In the genomic region with DNA sequence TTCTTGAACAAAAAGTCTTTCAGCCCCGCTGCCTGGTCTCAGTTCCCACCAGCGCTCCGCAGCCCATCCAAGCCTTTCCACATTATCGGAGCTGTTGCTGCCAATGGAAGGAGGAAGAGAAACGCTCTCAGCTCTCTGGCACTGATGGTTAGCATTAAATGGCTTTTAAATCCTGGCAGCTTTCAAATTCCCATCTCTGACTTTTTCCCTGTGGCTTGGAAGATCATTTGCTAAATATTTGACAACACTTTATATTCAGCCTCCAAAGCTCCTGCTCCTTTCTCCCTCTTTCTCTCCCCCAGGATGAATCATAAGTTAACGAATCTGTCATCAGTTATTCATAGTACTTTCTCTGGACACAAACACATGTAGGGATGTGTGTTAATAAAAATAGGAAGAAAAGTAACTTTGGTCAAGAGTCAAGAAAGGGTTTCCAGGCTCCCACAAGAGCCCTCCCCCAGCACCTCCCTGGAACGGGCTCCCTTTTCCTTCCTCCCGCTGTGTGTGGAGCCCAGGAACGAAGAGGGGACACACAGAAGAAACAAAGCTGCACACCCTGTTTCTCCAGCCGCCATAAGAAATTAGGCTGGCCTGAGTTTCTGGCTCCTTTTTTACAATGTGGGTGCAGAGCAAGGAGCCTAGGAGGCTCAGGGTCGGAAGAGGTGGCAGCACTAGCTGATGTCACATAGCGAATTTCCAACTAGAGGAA, we compare ENCODE assay signal across 14 cellular contexts. TPM values are rescaled to one million over a fixed set of nuclear protein-coding genes. Genes with fewer than 3 reads are reported as not detected.
A peak's percentile ranks its signal among the peaks of the same experiment; 100 is the strongest.
DNase-seq lines count a peak whose midpoint lies in the region; ATAC-seq, FAIRE-seq and TF ChIP-seq lines count a peak whose summit lies in the region.
"Had no signal": no experiment of that assay in that cellular context is flagged by ENCODE, and none has a peak within 500 bp of the region (broad histone marks: within the 10 kb centered on the region; RNA-seq: fewer than 3 reads in every experiment).

No MANE protein-coding gene starts in this region.

- FAIRE-seq in D721Med (lab: Jason Lieb, UNC): no peak

- intact Hi-C loops in stomach (cut with DNase I; ENCODE audit: low total_unique reads): no loop called here

- no peaks in the 10 kb centered on the region for H3K36me3 Mint-ChIP-seq in type B pancreatic cell
- H3K36me3 Mint-ChIP-seq: CD8-positive, alpha-beta memory T cell had no signal

- no peaks in the 10 kb centered on the region for H3K9me3 ChIP-seq in adipocyte (ENCODE audit: control insufficient read depth, low read length)
- H3K9me3 ChIP-seq in right atrium auricular region: no peaks in the 10 kb centered on the region
- H3K9me3 ChIP-seq in stomach: no peaks in the 10 kb centered on the region
- no peaks in the 10 kb centered on the region for H3K9me3 ChIP-seq in tibial nerve

- H3K36me3 ChIP-seq in adipocyte (ENCODE audit: control insufficient read depth, insufficient read depth, low read length, severe bottlenecking) (peaks cover 35% of the 10 kb centered on the region), right atrium auricular region (peaks cover 6% of the 10 kb centered on the region), stomach (peaks cover 0 to 17% (median 0%) of the 10 kb centered on the region in 4 donors), tibial nerve (peaks cover 0 to 4% (median 0%) of the 10 kb centered on the region in 3 donors)

- H3K4me1 Mint-ChIP-seq in type B pancreatic cell (ENCODE audit: unreplicated experiment): peaks cover 4% of the 10 kb centered on the region
- H3K4me1 Mint-ChIP-seq: CD8-positive, alpha-beta memory T cell had no signal

- H3K27me3 Mint-ChIP-seq in type B pancreatic cell: peaks cover 4% of the 10 kb centered on the region

- no peak for TF ChIP-seq CTCF in right atrium auricular region (IDR thresholded peaks at IDR 0.05)
- no peak for TF ChIP-seq CTCF in stomach (IDR thresholded peaks at IDR 0.05)
- no peak for TF ChIP-seq CTCF in tibial nerve (IDR thresholded peaks at IDR 0.05)
- TF ChIP-seq CTCF in D721Med (IDR thresholded peaks at IDR 0.05; ENCODE audit: insufficient read depth, missing control alignments): no peak
- TF ChIP-seq CTCF in type B pancreatic cell (conservative IDR thresholded peaks at IDR 0.05): no peak

- no peak for ATAC-seq in activated CD4-positive, CD25-positive, alpha-beta regulatory T cell treated with anti-CD3 and anti-CD28 coated beads, Interleukin-2, amount 50 U/mL, for 24 hours
- ATAC-seq: activated T-cell treated with anti-CD3 and anti-CD28 coated beads, Interleukin-2, amount 50 U/mL, for 4 hours; stimulated activated naive CD8-positive, alpha-beta T cell treated with anti-CD3 and anti-CD28 coated beads, Interleukin-15, Interleukin-2, amounts not matched to agents 100 U/mL and 50 U/mL, for 24 hours had no signal

- TF ChIP-seq POLR2A in stomach (IDR thresholded peaks at IDR 0.05) (no peak), tibial nerve (IDR thresholded peaks at IDR 0.05) (no peak)

- H3K27ac ChIP-seq in right atrium auricular region: peak overlapping the region; percentile 14 to 56
- H3K27ac ChIP-seq in stomach: peak overlapping the region in 4 of 5 donors; percentile 44 to 55 (median 50)
- H3K27ac ChIP-seq in tibial nerve: peak overlapping the region in 2 of 4 donors; percentile 29 to 73

- TF ChIP-seq EP300 in stomach (IDR thresholded peaks at IDR 0.05): no peak
- no peak for TF ChIP-seq EP300 in tibial nerve (IDR thresholded peaks at IDR 0.05)

- H3K27me3 ChIP-seq in adipocyte (replicated peaks; ENCODE audit: control insufficient read depth, insufficient read depth, low read length) (no peaks in the 10 kb centered on the region), right atrium auricular region (no peaks in the 10 kb centered on the region), stomach (no peaks in the 10 kb centered on the region), tibial nerve (no peaks in the 10 kb centered on the region)

- no peak overlapping the region for H3K27ac Mint-ChIP-seq in type B pancreatic cell
- H3K27ac Mint-ChIP-seq: CD8-positive, alpha-beta memory T cell had no signal

- peak; percentile 51 for DNase-seq in EL
- peak; percentile 35 for DNase-seq in adipocyte (ENCODE audit: low read depth)
- peak; percentile 61 for DNase-seq in right atrium auricular region (ENCODE audit: low spot score)
- DNase-seq in stomach: no peak
- no peak for DNase-seq in tibial nerve (ENCODE audit: low spot score in 2 of 2)
- DNase-seq in D721Med (ENCODE audit: insufficient read length, low spot score): no peak
- no peak for DNase-seq in type B pancreatic cell (ENCODE audit: extremely low spot score, unreplicated experiment)
- DNase-seq: activated T-cell treated with anti-CD3 and anti-CD28 coated beads, Interleukin-2, amount 50 U/mL, for 4 hours; CD8-positive, alpha-beta memory T cell; midbrain; posterior cingulate gyrus; stimulated activated CD4-positive, alpha-beta T cell treated with anti-CD3 and anti-CD28 coated beads, Interleukin-4, amount 100 ng/mL, for 24 hours; stimulated activated naive CD8-positive, alpha-beta T cell treated with anti-CD3 and anti-CD28 coated beads, Interleukin-15, Interleukin-2, amounts not matched to agents 100 U/mL and 50 U/mL, for 24 hours had no signal

- WGBS in stomach, 5 donors: 69 to 88% (median 74%) methylated on average over 12 of the region's 12 CpGs
- WGBS in tibial nerve, 2 donors: 51 to 62% methylated on average over 12 of the region's 12 CpGs

- H3K4me1 ChIP-seq in adipocyte (ENCODE audit: control insufficient read depth, insufficient read depth, low read length) (peaks cover 50% of the 10 kb centered on the region), right atrium auricular region (peaks cover 0 to 23% of the 10 kb centered on the region in 2 donors), stomach (peaks cover 0 to 11% (median 8%) of the 10 kb centered on the region in 4 donors), tibial nerve (peaks cover 0 to 16% (median 0%) of the 10 kb centered on the region in 4 donors)

- H3K9me3 Mint-ChIP-seq in type B pancreatic cell: no peaks in the 10 kb centered on the region
- H3K9me3 Mint-ChIP-seq: activated T-cell treated with anti-CD3 and anti-CD28 coated beads, Interleukin-2, amount 50 U/mL, for 4 hours; CD8-positive, alpha-beta memory T cell had no signal

- H3K4me3 ChIP-seq in adipocyte (ENCODE audit: low read length): peak overlapping the region; percentile 70
- H3K4me3 ChIP-seq in right atrium auricular region: no peak overlapping the region
- H3K4me3 ChIP-seq in stomach: no peak overlapping the region
- H3K4me3 ChIP-seq in tibial nerve: no peak overlapping the region

- H3K4me3 Mint-ChIP-seq in type B pancreatic cell: no peak overlapping the region
- H3K4me3 Mint-ChIP-seq: activated T-cell treated with anti-CD3 and anti-CD28 coated beads, Interleukin-2, amount 50 U/mL, for 4 hours; CD8-positive, alpha-beta memory T cell had no signal

- peak overlapping the region; percentile 76 for H3K9ac ChIP-seq in adipocyte (ENCODE audit: low read length)

RNA-seq across cellular contexts. Expression of gene TSEN2, which starts 47.6 kb away (rescaled TPM):
- 10 to 100 TPM; 12.8 to 12.9 TPM for total RNA-seq in right atrium auricular region
- 10 to 100 TPM; 12.9 to 43.0 (median 33.9) TPM for total RNA-seq in stomach
- 10 to 100 TPM; 10.7 to 16.8 (median 11.0) TPM for polyA plus RNA-seq in stomach
- 10 to 100 TPM; 31.8 to 40.2 (median 35.2) TPM for total RNA-seq in tibial nerve
- total RNA-seq in type B pancreatic cell (ENCODE audit: low replicate concordance): 15.5 and 27.7 TPM in 2 replicates

Comparison
In these comparisons a context has a peak if more than half of its experiments do, and no peak if none do; other contexts are left out.
1. DNase-seq: peak in EL (single experiment), adipocyte (single experiment) and right atrium auricular region (single experiment); none in stomach (single experiment), tibial nerve (0 of 2), D721Med (single experiment) and type B pancreatic cell (single experiment).